2 cellular contexts compared by ENCODE assay signal in genomic region chr4:158670975-158671664, GRCh38.
TF ChIP-seq lines count a peak whose summit lies in the region.

No MANE protein-coding gene starts in this region.

TF ChIP-seq in HEK293T, 16 proteins besides CTCF, POLR2A, EP300 and RAD21:
- TF ChIP-seq L3MBTL2 (conservative IDR thresholded peaks at IDR 0.05) (peak; percentile 68), SUZ12 (IDR thresholded peaks at IDR 0.05) (no peak)

TF ChIP-seq in GM12878, 131 proteins besides CTCF, POLR2A, EP300 and RAD21 (continues in another document):
- TF ChIP-seq POLR2AphosphoS5 (IDR thresholded peaks at IDR 0.05; ENCODE audit: low read length), result 0 out of 2 replicates have a peak, but pooled peaks have one; percentile 39
- no peak for TF ChIP-seq EGR1 (IDR thresholded peaks at IDR 0.05; ENCODE audit: borderline replicate concordance in 1 of 2, low read depth in 2 of 2, low read length in 2 of 2)
- 0 out of 2 replicates have a peak, but pooled peaks have one; percentile 20 for TF ChIP-seq IRF4 (IDR thresholded peaks at IDR 0.05; ENCODE audit: low read depth, low read length)
- no peak for TF ChIP-seq SP1 (IDR thresholded peaks at IDR 0.05; ENCODE audit: low read depth, low read length)
- no peak; the same call in 1 of the 2 replicates for TF ChIP-seq MTA3 (IDR thresholded peaks at IDR 0.05; ENCODE audit: borderline replicate concordance, low read length)
- no peak for TF ChIP-seq HDAC6 (IDR thresholded peaks at IDR 0.05; ENCODE audit: unreplicated experiment)
- TF ChIP-seq RUNX3 (IDR thresholded peaks at IDR 0.05; ENCODE audit: low read length), result peak; percentile 71
- TF ChIP-seq MYB (IDR thresholded peaks at IDR 0.05; ENCODE audit: borderline replicate concordance, low read depth, low read length), result no peak
- TF ChIP-seq BRCA1 (IDR thresholded peaks at IDR 0.05; ENCODE audit: low read depth, low read length), result no peak
- peak; percentile 73 for TF ChIP-seq GATAD2B (conservative IDR thresholded peaks at IDR 0.05; ENCODE audit: low read depth)
- TF ChIP-seq ETV6 (conservative IDR thresholded peaks at IDR 0.05 in 1 of 2, IDR thresholded peaks at IDR 0.05 in 1 of 2; ENCODE audit: borderline replicate concordance in 1 of 2, low read depth in 1 of 2), result peak in 1 of 2 experiments; percentile 18; a peak in 1 of 4 replicates
- peak; percentile 50; the same call in 1 of the 2 replicates for TF ChIP-seq NR2F1 (conservative IDR thresholded peaks at IDR 0.05)
- TF ChIP-seq USF2 (IDR thresholded peaks at IDR 0.05; ENCODE audit: borderline replicate concordance, low read depth, low read length), result no peak
- TF ChIP-seq, protein P1, sequence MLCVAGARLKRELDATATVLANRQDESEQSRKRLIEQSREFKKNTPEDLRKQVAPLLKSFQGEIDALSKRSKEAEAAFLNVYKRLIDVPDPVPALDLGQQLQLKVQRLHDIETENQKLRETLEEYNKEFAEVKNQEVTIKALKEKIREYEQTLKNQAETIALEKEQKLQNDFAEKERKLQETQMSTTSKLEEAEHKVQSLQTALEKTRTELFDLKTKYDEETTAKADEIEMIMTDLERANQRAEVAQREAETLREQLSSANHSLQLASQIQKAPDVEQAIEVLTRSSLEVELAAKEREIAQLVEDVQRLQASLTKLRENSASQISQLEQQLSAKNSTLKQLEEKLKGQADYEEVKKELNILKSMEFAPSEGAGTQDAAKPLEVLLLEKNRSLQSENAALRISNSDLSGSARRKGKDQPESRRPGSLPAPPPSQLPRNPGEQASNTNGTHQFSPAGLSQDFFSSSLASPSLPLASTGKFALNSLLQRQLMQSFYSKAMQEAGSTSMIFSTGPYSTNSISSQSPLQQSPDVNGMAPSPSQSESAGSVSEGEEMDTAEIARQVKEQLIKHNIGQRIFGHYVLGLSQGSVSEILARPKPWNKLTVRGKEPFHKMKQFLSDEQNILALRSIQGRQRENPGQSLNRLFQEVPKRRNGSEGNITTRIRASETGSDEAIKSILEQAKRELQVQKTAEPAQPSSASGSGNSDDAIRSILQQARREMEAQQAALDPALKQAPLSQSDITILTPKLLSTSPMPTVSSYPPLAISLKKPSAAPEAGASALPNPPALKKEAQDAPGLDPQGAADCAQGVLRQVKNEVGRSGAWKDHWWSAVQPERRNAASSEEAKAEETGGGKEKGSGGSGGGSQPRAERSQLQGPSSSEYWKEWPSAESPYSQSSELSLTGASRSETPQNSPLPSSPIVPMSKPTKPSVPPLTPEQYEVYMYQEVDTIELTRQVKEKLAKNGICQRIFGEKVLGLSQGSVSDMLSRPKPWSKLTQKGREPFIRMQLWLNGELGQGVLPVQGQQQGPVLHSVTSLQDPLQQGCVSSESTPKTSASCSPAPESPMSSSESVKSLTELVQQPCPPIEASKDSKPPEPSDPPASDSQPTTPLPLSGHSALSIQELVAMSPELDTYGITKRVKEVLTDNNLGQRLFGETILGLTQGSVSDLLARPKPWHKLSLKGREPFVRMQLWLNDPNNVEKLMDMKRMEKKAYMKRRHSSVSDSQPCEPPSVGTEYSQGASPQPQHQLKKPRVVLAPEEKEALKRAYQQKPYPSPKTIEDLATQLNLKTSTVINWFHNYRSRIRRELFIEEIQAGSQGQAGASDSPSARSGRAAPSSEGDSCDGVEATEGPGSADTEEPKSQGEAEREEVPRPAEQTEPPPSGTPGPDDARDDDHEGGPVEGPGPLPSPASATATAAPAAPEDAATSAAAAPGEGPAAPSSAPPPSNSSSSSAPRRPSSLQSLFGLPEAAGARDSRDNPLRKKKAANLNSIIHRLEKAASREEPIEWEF (IDR thresholded peaks at IDR 0.05; ENCODE audit: insufficient replicate concordance, low read depth, low read length), result no peak
- TF ChIP-seq SIX5 (IDR thresholded peaks at IDR 0.05; ENCODE audit: low read depth, low read length, severe bottlenecking), result no peak
- TF ChIP-seq CEBPB (IDR thresholded peaks at IDR 0.05; ENCODE audit: borderline replicate concordance in 1 of 2, low read depth in 2 of 2, low read length in 2 of 2), result no peak
- TF ChIP-seq STAT3 (IDR thresholded peaks at IDR 0.05; ENCODE audit: low read depth, low read length), result no peak
- no peak for TF ChIP-seq GABPA (IDR thresholded peaks at IDR 0.05; ENCODE audit: low read depth)
- TF ChIP-seq, protein P2, sequence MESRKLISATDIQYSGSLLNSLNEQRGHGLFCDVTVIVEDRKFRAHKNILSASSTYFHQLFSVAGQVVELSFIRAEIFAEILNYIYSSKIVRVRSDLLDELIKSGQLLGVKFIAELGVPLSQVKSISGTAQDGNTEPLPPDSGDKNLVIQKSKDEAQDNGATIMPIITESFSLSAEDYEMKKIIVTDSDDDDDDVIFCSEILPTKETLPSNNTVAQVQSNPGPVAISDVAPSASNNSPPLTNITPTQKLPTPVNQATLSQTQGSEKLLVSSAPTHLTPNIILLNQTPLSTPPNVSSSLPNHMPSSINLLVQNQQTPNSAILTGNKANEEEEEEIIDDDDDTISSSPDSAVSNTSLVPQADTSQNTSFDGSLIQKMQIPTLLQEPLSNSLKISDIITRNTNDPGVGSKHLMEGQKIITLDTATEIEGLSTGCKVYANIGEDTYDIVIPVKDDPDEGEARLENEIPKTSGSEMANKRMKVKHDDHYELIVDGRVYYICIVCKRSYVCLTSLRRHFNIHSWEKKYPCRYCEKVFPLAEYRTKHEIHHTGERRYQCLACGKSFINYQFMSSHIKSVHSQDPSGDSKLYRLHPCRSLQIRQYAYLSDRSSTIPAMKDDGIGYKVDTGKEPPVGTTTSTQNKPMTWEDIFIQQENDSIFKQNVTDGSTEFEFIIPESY (IDR thresholded peaks at IDR 0.05), result no peak
- TF ChIP-seq ZNF217 (IDR thresholded peaks at IDR 0.05), result peak; percentile 51; the same call in 1 of the 2 replicates
- peak; percentile 43 to 62; a peak in 3 of 4 replicates for TF ChIP-seq IKZF2 (IDR thresholded peaks at IDR 0.05)
- no peak for TF ChIP-seq FOS (IDR thresholded peaks at IDR 0.05; ENCODE audit: borderline replicate concordance, extremely low read depth, insufficient read length)
- peak in 1 of 2 experiments; percentile 21; a peak in 1 of 4 replicates for TF ChIP-seq BHLHE40 (IDR thresholded peaks at IDR 0.05; ENCODE audit: borderline replicate concordance in 1 of 2, low read depth in 2 of 2, low read length in 1 of 2)
- TF ChIP-seq PAX5 (IDR thresholded peaks at IDR 0.05; ENCODE audit: borderline replicate concordance, low read depth, low read length), result 0 out of 2 replicates have a peak, but pooled peaks have one; percentile 18
- TF ChIP-seq YBX1 (IDR thresholded peaks at IDR 0.05), result no peak
- TF ChIP-seq, protein P3, sequence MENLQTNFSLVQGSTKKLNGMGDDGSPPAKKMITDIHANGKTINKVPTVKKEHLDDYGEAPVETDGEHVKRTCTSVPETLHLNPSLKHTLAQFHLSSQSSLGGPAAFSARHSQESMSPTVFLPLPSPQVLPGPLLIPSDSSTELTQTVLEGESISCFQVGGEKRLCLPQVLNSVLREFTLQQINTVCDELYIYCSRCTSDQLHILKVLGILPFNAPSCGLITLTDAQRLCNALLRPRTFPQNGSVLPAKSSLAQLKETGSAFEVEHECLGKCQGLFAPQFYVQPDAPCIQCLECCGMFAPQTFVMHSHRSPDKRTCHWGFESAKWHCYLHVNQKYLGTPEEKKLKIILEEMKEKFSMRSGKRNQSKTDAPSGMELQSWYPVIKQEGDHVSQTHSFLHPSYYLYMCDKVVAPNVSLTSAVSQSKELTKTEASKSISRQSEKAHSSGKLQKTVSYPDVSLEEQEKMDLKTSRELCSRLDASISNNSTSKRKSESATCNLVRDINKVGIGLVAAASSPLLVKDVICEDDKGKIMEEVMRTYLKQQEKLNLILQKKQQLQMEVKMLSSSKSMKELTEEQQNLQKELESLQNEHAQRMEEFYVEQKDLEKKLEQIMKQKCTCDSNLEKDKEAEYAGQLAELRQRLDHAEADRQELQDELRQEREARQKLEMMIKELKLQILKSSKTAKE (IDR thresholded peaks at IDR 0.05; ENCODE audit: low read depth, poor library complexity, severe bottlenecking), result no peak
- TF ChIP-seq, protein P4, sequence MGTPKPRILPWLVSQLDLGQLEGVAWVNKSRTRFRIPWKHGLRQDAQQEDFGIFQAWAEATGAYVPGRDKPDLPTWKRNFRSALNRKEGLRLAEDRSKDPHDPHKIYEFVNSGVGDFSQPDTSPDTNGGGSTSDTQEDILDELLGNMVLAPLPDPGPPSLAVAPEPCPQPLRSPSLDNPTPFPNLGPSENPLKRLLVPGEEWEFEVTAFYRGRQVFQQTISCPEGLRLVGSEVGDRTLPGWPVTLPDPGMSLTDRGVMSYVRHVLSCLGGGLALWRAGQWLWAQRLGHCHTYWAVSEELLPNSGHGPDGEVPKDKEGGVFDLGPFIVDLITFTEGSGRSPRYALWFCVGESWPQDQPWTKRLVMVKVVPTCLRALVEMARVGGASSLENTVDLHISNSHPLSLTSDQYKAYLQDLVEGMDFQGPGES (IDR thresholded peaks at IDR 0.05), result no peak
- TF ChIP-seq JUND (IDR thresholded peaks at IDR 0.05; ENCODE audit: low read depth, low read length), result 0 out of 2 replicates have a peak, but pooled peaks have one; percentile 6
- TF ChIP-seq NFYA (IDR thresholded peaks at IDR 0.05; ENCODE audit: borderline replicate concordance, low read depth, low read length), result no peak
- 0 out of 2 replicates have a peak, but pooled peaks have one; percentile 17 for TF ChIP-seq PKNOX1 (IDR thresholded peaks at IDR 0.05)
- TF ChIP-seq RAD51 (IDR thresholded peaks at IDR 0.05), result peak; percentile 62
- no peak for TF ChIP-seq CHD1 (IDR thresholded peaks at IDR 0.05; ENCODE audit: low read depth, low read length)
- TF ChIP-seq, protein P5, sequence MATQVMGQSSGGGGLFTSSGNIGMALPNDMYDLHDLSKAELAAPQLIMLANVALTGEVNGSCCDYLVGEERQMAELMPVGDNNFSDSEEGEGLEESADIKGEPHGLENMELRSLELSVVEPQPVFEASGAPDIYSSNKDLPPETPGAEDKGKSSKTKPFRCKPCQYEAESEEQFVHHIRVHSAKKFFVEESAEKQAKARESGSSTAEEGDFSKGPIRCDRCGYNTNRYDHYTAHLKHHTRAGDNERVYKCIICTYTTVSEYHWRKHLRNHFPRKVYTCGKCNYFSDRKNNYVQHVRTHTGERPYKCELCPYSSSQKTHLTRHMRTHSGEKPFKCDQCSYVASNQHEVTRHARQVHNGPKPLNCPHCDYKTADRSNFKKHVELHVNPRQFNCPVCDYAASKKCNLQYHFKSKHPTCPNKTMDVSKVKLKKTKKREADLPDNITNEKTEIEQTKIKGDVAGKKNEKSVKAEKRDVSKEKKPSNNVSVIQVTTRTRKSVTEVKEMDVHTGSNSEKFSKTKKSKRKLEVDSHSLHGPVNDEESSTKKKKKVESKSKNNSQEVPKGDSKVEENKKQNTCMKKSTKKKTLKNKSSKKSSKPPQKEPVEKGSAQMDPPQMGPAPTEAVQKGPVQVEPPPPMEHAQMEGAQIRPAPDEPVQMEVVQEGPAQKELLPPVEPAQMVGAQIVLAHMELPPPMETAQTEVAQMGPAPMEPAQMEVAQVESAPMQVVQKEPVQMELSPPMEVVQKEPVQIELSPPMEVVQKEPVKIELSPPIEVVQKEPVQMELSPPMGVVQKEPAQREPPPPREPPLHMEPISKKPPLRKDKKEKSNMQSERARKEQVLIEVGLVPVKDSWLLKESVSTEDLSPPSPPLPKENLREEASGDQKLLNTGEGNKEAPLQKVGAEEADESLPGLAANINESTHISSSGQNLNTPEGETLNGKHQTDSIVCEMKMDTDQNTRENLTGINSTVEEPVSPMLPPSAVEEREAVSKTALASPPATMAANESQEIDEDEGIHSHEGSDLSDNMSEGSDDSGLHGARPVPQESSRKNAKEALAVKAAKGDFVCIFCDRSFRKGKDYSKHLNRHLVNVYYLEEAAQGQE (IDR thresholded peaks at IDR 0.05; ENCODE audit: low read depth, low read length), result 0 out of 2 replicates have a peak, but pooled peaks have one; percentile 38
- TF ChIP-seq, protein P6, sequence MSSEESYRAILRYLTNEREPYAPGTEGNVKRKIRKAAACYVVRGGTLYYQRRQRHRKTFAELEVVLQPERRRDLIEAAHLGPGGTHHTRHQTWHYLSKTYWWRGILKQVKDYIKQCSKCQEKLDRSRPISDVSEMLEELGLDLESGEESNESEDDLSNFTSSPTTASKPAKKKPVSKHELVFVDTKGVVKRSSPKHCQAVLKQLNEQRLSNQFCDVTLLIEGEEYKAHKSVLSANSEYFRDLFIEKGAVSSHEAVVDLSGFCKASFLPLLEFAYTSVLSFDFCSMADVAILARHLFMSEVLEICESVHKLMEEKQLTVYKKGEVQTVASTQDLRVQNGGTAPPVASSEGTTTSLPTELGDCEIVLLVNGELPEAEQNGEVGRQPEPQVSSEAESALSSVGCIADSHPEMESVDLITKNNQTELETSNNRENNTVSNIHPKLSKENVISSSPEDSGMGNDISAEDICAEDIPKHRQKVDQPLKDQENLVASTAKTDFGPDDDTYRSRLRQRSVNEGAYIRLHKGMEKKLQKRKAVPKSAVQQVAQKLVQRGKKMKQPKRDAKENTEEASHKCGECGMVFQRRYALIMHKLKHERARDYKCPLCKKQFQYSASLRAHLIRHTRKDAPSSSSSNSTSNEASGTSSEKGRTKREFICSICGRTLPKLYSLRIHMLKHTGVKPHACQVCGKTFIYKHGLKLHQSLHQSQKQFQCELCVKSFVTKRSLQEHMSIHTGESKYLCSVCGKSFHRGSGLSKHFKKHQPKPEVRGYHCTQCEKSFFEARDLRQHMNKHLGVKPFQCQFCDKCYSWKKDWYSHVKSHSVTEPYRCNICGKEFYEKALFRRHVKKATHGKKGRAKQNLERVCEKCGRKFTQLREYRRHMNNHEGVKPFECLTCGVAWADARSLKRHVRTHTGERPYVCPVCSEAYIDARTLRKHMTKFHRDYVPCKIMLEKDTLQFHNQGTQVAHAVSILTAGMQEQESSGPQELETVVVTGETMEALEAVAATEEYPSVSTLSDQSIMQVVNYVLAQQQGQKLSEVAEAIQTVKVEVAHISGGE (CRISPR knock-in tag; IDR thresholded peaks at IDR 0.05), result no peak
- TF ChIP-seq TBL1XR1 (IDR thresholded peaks at IDR 0.05; ENCODE audit: low read depth, low read length), result 0 out of 2 replicates have a peak, but pooled peaks have one; percentile 39
- TF ChIP-seq FOXK2 (IDR thresholded peaks at IDR 0.05), result no peak
- TF ChIP-seq BMI1 (IDR thresholded peaks at IDR 0.05; ENCODE audit: borderline replicate concordance), result no peak
- TF ChIP-seq TCF3 (IDR thresholded peaks at IDR 0.05; ENCODE audit: borderline replicate concordance, insufficient read depth, low read depth, low read length), result 0 out of 2 replicates have a peak, but pooled peaks have one; percentile 7
- peak; percentile 14 for TF ChIP-seq RELA (IDR thresholded peaks at IDR 0.05; ENCODE audit: borderline replicate concordance, partially characterized antibody)
- TF ChIP-seq MEF2B (IDR thresholded peaks at IDR 0.05; ENCODE audit: partially characterized antibody, poor library complexity, severe bottlenecking), result peak; percentile 25
- no peak; the same call in 1 of the 2 replicates for TF ChIP-seq SMARCA5 (IDR thresholded peaks at IDR 0.05)
